13 cellular contexts compared by ENCODE assay signal in the genomic region with DNA sequence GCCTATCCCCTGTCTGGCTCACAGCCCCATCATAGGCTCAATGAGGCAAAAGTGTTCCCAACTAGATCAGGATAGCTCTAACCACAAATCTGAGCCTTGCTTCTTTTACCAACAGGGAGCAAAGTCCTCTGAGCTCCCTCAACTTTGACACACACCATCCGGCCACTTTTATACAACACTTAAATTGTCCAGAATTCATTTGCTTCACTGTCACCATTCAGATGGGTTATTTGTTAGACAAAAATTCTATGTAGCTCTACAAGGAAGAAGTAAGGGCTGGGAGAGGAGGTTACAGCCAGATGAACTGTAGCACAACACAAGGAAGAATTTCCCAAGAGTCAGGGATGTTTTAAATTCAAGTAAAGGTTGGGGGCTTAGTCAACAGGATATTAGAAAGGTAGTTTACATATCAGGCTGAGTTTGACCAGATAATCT. TPM values are rescaled to one million over a fixed set of nuclear protein-coding genes. Genes with fewer than 3 reads are reported as not detected.
A peak's percentile ranks its signal among the peaks of the same experiment; 100 is the strongest.
DNase-seq lines count a peak whose midpoint lies in the region; ATAC-seq lines count a peak whose summit lies in the region.
"Had no signal": no experiment of that assay in that cellular context is flagged by ENCODE, and none has a peak within 500 bp of the region (broad histone marks: within the 10 kb centered on the region; RNA-seq: fewer than 3 reads in every experiment).

No MANE protein-coding gene starts in this region.

- intact Hi-C loops in left ventricle myocardium superior (cut with micrococcal nuclease): no loop called here

- no peak for ATAC-seq in natural killer cell treated with Interleukin-12 subunit alpha and Interleukin-12 subunit beta and Interleukin-15 and Interleukin-18, amount 100 ng/mL, for 72 hours
- ATAC-seq in left ventricle myocardium superior: no peak
- ATAC-seq in stimulated activated memory B cell treated with anti-CD40 and anti-IgM and Interleukin-4, amounts not matched to agents 10 μg/mL and 1 μg/mL and 100 μg/mL, for 72 hours: no peak
- ATAC-seq: Panc1 had no signal

- no peaks in the 10 kb centered on the region for H3K9me3 Mint-ChIP-seq in natural killer cell treated with Interleukin-12 subunit alpha and Interleukin-12 subunit beta and Interleukin-15 and Interleukin-18, amount 100 ng/mL, for 72 hours
- H3K9me3 Mint-ChIP-seq in stimulated activated memory B cell treated with anti-CD40 and anti-IgM and Interleukin-4, amounts not matched to agents 10 μg/mL and 1 μg/mL and 100 μg/mL, for 72 hours: no peaks in the 10 kb centered on the region

- H3K4me1 Mint-ChIP-seq in natural killer cell treated with Interleukin-12 subunit alpha and Interleukin-12 subunit beta and Interleukin-15 and Interleukin-18, amount 100 ng/mL, for 72 hours (ENCODE audit: low read depth in 2 of 2): peaks cover 39 to 42% of the 10 kb centered on the region in 2 donors
- no peaks in the 10 kb centered on the region for H3K4me1 Mint-ChIP-seq in stimulated activated memory B cell treated with anti-CD40 and anti-IgM and Interleukin-4, amounts not matched to agents 10 μg/mL and 1 μg/mL and 100 μg/mL, for 72 hours

- peak overlapping the region; percentile 22 to 62 for H3K27ac Mint-ChIP-seq in natural killer cell treated with Interleukin-12 subunit alpha and Interleukin-12 subunit beta and Interleukin-15 and Interleukin-18, amount 100 ng/mL, for 72 hours
- no peak overlapping the region for H3K27ac Mint-ChIP-seq in stimulated activated memory B cell treated with anti-CD40 and anti-IgM and Interleukin-4, amounts not matched to agents 10 μg/mL and 1 μg/mL and 100 μg/mL, for 72 hours

- DNase-seq in NCI-H226 (peak; percentile 53), kidney tubule cell (ENCODE audit: low spot score) (peak; percentile 59), left ventricle myocardium superior (no peak), medulla oblongata (ENCODE audit: extremely low spot score) (no peak)
- no peak for DNase-seq in natural killer cell treated with Interleukin-12 subunit alpha and Interleukin-12 subunit beta and Interleukin-15 and Interleukin-18, amount 100 ng/mL, for 72 hours (ENCODE audit: low spot score)
- DNase-seq in stimulated activated CD4-positive, alpha-beta T cell treated with anti-CD3 and anti-CD28 coated beads, Interleukin-2, amount 100 ng/mL, for 24 hours: no peak
- DNase-seq: KG1, NCI-H1092, NCI-H1694, NCI-H82, SHP77 had no signal

- no peaks in the 10 kb centered on the region for H3K36me3 Mint-ChIP-seq in natural killer cell treated with Interleukin-12 subunit alpha and Interleukin-12 subunit beta and Interleukin-15 and Interleukin-18, amount 100 ng/mL, for 72 hours
- no peaks in the 10 kb centered on the region for H3K36me3 Mint-ChIP-seq in stimulated activated memory B cell treated with anti-CD40 and anti-IgM and Interleukin-4, amounts not matched to agents 10 μg/mL and 1 μg/mL and 100 μg/mL, for 72 hours

- no peaks in the 10 kb centered on the region for H3K27me3 Mint-ChIP-seq in natural killer cell treated with Interleukin-12 subunit alpha and Interleukin-12 subunit beta and Interleukin-15 and Interleukin-18, amount 100 ng/mL, for 72 hours
- peaks cover 9% of the 10 kb centered on the region for H3K27me3 Mint-ChIP-seq in stimulated activated memory B cell treated with anti-CD40 and anti-IgM and Interleukin-4, amounts not matched to agents 10 μg/mL and 1 μg/mL and 100 μg/mL, for 72 hours

- H3K4me3 Mint-ChIP-seq in natural killer cell treated with Interleukin-12 subunit alpha and Interleukin-12 subunit beta and Interleukin-15 and Interleukin-18, amount 100 ng/mL, for 72 hours: no peak overlapping the region
- H3K4me3 Mint-ChIP-seq in stimulated activated memory B cell treated with anti-CD40 and anti-IgM and Interleukin-4, amounts not matched to agents 10 μg/mL and 1 μg/mL and 100 μg/mL, for 72 hours: no peak overlapping the region

RNA-seq across cellular contexts. Expression of a gene that starts 50.8 kb away (rescaled TPM):
- total RNA-seq in natural killer cell treated with Interleukin-12 subunit alpha and Interleukin-12 subunit beta and Interleukin-15 and Interleukin-18, amount 100 ng/mL, for 72 hours: 100 to 1,000 TPM in 1 of 2 donors, 10 to 100 TPM in 1; 67.6 to 157 TPM
- 26.2 TPM for total RNA-seq in left ventricle myocardium superior

Comparison
In these comparisons a context has a peak if more than half of its experiments do, and no peak if none do; other contexts are left out.
1. DNase-seq: peak in NCI-H226 (single experiment) and kidney tubule cell (single experiment); none in natural killer cell treated with Interleukin-12 subunit alpha and Interleukin-12 subunit beta and Interleukin-15 and Interleukin-18, amount 100 ng/mL, for 72 hours (single experiment), stimulated activated CD4-positive, alpha-beta T cell treated with anti-CD3 and anti-CD28 coated beads, Interleukin-2, amount 100 ng/mL, for 24 hours (0 of 2), left ventricle myocardium superior (single experiment) and medulla oblongata (single experiment).